12 cellular contexts compared by ENCODE assay signal in genomic region chr22:37897805-37898204, GRCh38. TPM values are rescaled to one million over a fixed set of nuclear protein-coding genes. Genes with fewer than 3 reads are reported as not detected.
DNase-seq lines count a peak whose midpoint lies in the region; ATAC-seq and TF ChIP-seq lines count a peak whose summit lies in the region.
"Had no signal": no experiment of that assay in that cellular context is flagged by ENCODE, and none has a peak within 500 bp of the region (broad histone marks: within the 10 kb centered on the region; RNA-seq: fewer than 3 reads in every experiment).

No MANE protein-coding gene starts in this region.

- H3K9me2 ChIP-seq in PC-9 (ENCODE audit: insufficient read depth): no peaks in the 10 kb centered on the region

- peak overlapping the region; percentile 21 for H3K14ac ChIP-seq in trophoblast cell (ENCODE audit: low read length)

- intact Hi-C loops in CD4-positive, alpha-beta T cell (cut with DNase I, micrococcal nuclease): loop anchor here in 1 of 2 experiments (2.0 kb wide), 1 partner anchor 37 kb away; no protein-coding TSS in a partner anchor
- intact Hi-C loops in PC-9 (cut with micrococcal nuclease; ENCODE audit: unreplicated experiment): no loop called here

- H4K91ac ChIP-seq in trophoblast cell (ENCODE audit: low read depth, low read length): peak overlapping the region; percentile 96

- BruUV-seq in PC-9 (replicated peaks; lab: Mats Ljungman, UMichigan): no TSS peak

- peak overlapping the region; percentile 98 for H2BK12ac ChIP-seq in trophoblast cell (ENCODE audit: low read length)

- H3K4me3 ChIP-seq in PC-9: no peak overlapping the region
- no peak overlapping the region for H3K4me3 ChIP-seq in trophoblast cell (ENCODE audit: low read depth, low read length)

- H2BK5ac ChIP-seq in trophoblast cell (ENCODE audit: low read depth, low read length, poor library complexity): peak overlapping the region; percentile 84

- peaks cover 50% of the 10 kb centered on the region for H3K79me1 ChIP-seq in trophoblast cell (ENCODE audit: low read length)

- H3K4me1 ChIP-seq in PC-9 (replicated peaks; ENCODE audit: insufficient read depth) (peaks cover 75% of the 10 kb centered on the region), trophoblast cell (ENCODE audit: control insufficient read depth in 1 of 2, insufficient read depth in 2 of 2, low read length in 2 of 2) (peaks cover 54% of the 10 kb centered on the region in 2 experiments)

- H3K23ac ChIP-seq in trophoblast cell (ENCODE audit: low read length): no peak overlapping the region

- no CpG with 5 or more reads among the region's 2 CpGs for WGBS in trophoblast cell (ENCODE audit: extremely low coverage, insufficient coverage, insufficient read length)

- no peak for ATAC-seq in CD4-positive, alpha-beta T cell (ENCODE audit: poor library complexity)
- no peak for ATAC-seq in stimulated activated naive B cell treated with anti-CD40 and anti-IgM and Interleukin-4, amounts not matched to agents 10 μg/mL and 1 μg/mL and 100 μg/mL, for 72 hours (replicated peaks)

- H3K79me2 ChIP-seq in PC-9 (ENCODE audit: low read depth) (no peaks in the 10 kb centered on the region), trophoblast cell (ENCODE audit: control insufficient read depth, insufficient read depth, low read length, poor library complexity) (peaks cover 23% of the 10 kb centered on the region)

- H3K27ac ChIP-seq in CD4-positive, alpha-beta T cell (ENCODE audit: low read depth, low read length): no peak overlapping the region
- H3K27ac ChIP-seq in PC-9: peak overlapping the region; percentile 92
- H3K27ac ChIP-seq in epithelial cell of prostate: peak overlapping the region; percentile 99
- H3K27ac ChIP-seq in trophoblast cell (ENCODE audit: low read depth, low read length): peak overlapping the region; percentile 100

- H3K4me2 ChIP-seq in PC-9: peak overlapping the region; percentile 71
- no peak overlapping the region for H3K4me2 ChIP-seq in trophoblast cell (ENCODE audit: low read length)

- H3K4me1 Mint-ChIP-seq in CD4-positive, alpha-beta T cell (ENCODE audit: low read depth): peaks cover 33% of the 10 kb centered on the region
- H3K4me1 Mint-ChIP-seq in stimulated activated naive B cell treated with anti-CD40 and anti-IgM and Interleukin-4, amounts not matched to agents 10 μg/mL and 1 μg/mL and 100 μg/mL, for 72 hours: peaks cover 7 to 23% of the 10 kb centered on the region in 2 donors

- CTCF ChIA-PET in CD4-positive, alpha-beta T cell (lab: Charles Lee): interaction anchor here (0.9 to 2.4 kb wide), 2 partner anchors 8 to 36 kb away, joined by 4 to 12 read pairs; partner anchors contain the start of gene MICALL1
- CTCF ChIA-PET in PC-9 (lab: Charles Lee): interaction anchor here (0.8 to 2.7 kb wide), 2 partner anchors 10 to 147 kb away, joined by 3 to 22 read pairs; no protein-coding TSS in a partner anchor

- no peaks in the 10 kb centered on the region for H3K27me3 Mint-ChIP-seq in CD4-positive, alpha-beta T cell
- H3K27me3 Mint-ChIP-seq in stimulated activated naive B cell treated with anti-CD40 and anti-IgM and Interleukin-4, amounts not matched to agents 10 μg/mL and 1 μg/mL and 100 μg/mL, for 72 hours: no peaks in the 10 kb centered on the region

- H2BK120ac ChIP-seq in trophoblast cell (ENCODE audit: insufficient read depth, low read length, poor library complexity): peak overlapping the region; percentile 79

- no peaks in the 10 kb centered on the region for H3K9me3 Mint-ChIP-seq in CD4-positive, alpha-beta T cell
- H3K9me3 Mint-ChIP-seq in stimulated activated naive B cell treated with anti-CD40 and anti-IgM and Interleukin-4, amounts not matched to agents 10 μg/mL and 1 μg/mL and 100 μg/mL, for 72 hours: no peaks in the 10 kb centered on the region
- H3K9me3 Mint-ChIP-seq: CD14-positive monocyte had no signal

- H3K4ac ChIP-seq in trophoblast cell (ENCODE audit: low read depth, low read length): peak overlapping the region; percentile 96

- H3K9ac ChIP-seq in trophoblast cell (ENCODE audit: low read length): no peak overlapping the region

- no peaks in the 10 kb centered on the region for H3K36me3 Mint-ChIP-seq in CD4-positive, alpha-beta T cell (ENCODE audit: low read depth)
- H3K36me3 Mint-ChIP-seq in stimulated activated naive B cell treated with anti-CD40 and anti-IgM and Interleukin-4, amounts not matched to agents 10 μg/mL and 1 μg/mL and 100 μg/mL, for 72 hours: peaks cover 9% of the 10 kb centered on the region in 2 donors

- H3K27ac Mint-ChIP-seq in CD4-positive, alpha-beta T cell: peak overlapping the region; percentile 82
- no peak overlapping the region for H3K27ac Mint-ChIP-seq in stimulated activated naive B cell treated with anti-CD40 and anti-IgM and Interleukin-4, amounts not matched to agents 10 μg/mL and 1 μg/mL and 100 μg/mL, for 72 hours

- no peak overlapping the region for H2AFZ ChIP-seq in PC-9
- H2AFZ ChIP-seq in trophoblast cell (ENCODE audit: insufficient read depth, low read length, poor library complexity): no peak overlapping the region

- H3K4me3 Mint-ChIP-seq in CD4-positive, alpha-beta T cell: no peak overlapping the region
- H3K4me3 Mint-ChIP-seq in stimulated activated naive B cell treated with anti-CD40 and anti-IgM and Interleukin-4, amounts not matched to agents 10 μg/mL and 1 μg/mL and 100 μg/mL, for 72 hours: no peak overlapping the region
- H3K4me3 Mint-ChIP-seq: CD14-positive monocyte had no signal

- no peak for TF ChIP-seq CTCF in CD4-positive, alpha-beta T cell (IDR thresholded peaks at IDR 0.05)
- TF ChIP-seq CTCF in PC-9 (conservative IDR thresholded peaks at IDR 0.05): no peak

- DNase-seq in CD4-positive, alpha-beta T cell: no peak
- DNase-seq in PC-9: peak in 1 of 2 experiments; percentile 57
- no peak for DNase-seq in epithelial cell of prostate (ENCODE audit: low read depth, low spot score)
- DNase-seq in trophoblast cell: peak; percentile 65 to 81
- no peak for DNase-seq in stimulated activated naive B cell treated with anti-CD40 and anti-IgM and Interleukin-4, amounts not matched to agents 10 μg/mL and 1 μg/mL and 100 μg/mL, for 72 hours
- DNase-seq in EL: no peak
- DNase-seq in anterior cingulate cortex (lab: John Stamatoyannopoulos, UW): no peak
- no peak for DNase-seq in dedifferentiated amniotic fluid mesenchymal stem cell (ENCODE audit: extremely low spot score)
- DNase-seq: aorta, hypothalamus, T1000 had no signal

- POLR2A ChIA-PET in CD4-positive, alpha-beta T cell (lab: Charles Lee): interaction anchor here (0.6 to 2.8 kb wide), 2 partner anchors 8 to 28 kb away, joined by 3 to 37 read pairs; partner anchors contain the start of gene MICALL1
- POLR2A ChIA-PET in PC-9 (lab: Charles Lee; ENCODE audit: unreplicated experiment): interaction anchor here (0.5 to 0.7 kb wide), 3 partner anchors 373 to 1622 kb away, joined by 3 to 5 read pairs (median 4); no protein-coding TSS in a partner anchor

- H3K9me3 ChIP-seq in CD4-positive, alpha-beta T cell (ENCODE audit: control insufficient read depth, low read length): no peaks in the 10 kb centered on the region
- H3K9me3 ChIP-seq in PC-9 (ENCODE audit: insufficient read depth, low read depth): no peaks in the 10 kb centered on the region
- no peaks in the 10 kb centered on the region for H3K9me3 ChIP-seq in trophoblast cell (ENCODE audit: insufficient read depth, low read depth, low read length)

- no peaks in the 10 kb centered on the region for H3K27me3 ChIP-seq in CD4-positive, alpha-beta T cell (ENCODE audit: control insufficient read depth, insufficient read depth, low read length)
- H3K27me3 ChIP-seq in PC-9 (ENCODE audit: insufficient read depth, low read depth) (no peaks in the 10 kb centered on the region), trophoblast cell (ENCODE audit: insufficient read depth, low read length) (no peaks in the 10 kb centered on the region)

- H3K36me3 ChIP-seq in PC-9 (ENCODE audit: low read depth) (no peaks in the 10 kb centered on the region), trophoblast cell (ENCODE audit: control insufficient read depth in 1 of 2, insufficient read depth in 2 of 2, low read length in 2 of 2) (peaks cover 0 to 2% of the 10 kb centered on the region in 2 experiments)

- H4K20me1 ChIP-seq in PC-9 (ENCODE audit: insufficient read depth): no peaks in the 10 kb centered on the region

- H3F3A ChIP-seq in PC-9 (ENCODE audit: insufficient read depth, low read depth): peaks cover 67% of the 10 kb centered on the region

- H4K12ac ChIP-seq in trophoblast cell (ENCODE audit: low read depth, low read length): no peak overlapping the region

- peak overlapping the region; percentile 33 for H4K8ac ChIP-seq in trophoblast cell (ENCODE audit: low read depth, low read length)

- peak overlapping the region; percentile 88 for H3K18ac ChIP-seq in trophoblast cell (ENCODE audit: low read length)

- H2AK5ac ChIP-seq in trophoblast cell (ENCODE audit: low read length): peak overlapping the region; percentile 99

RNA-seq across cellular contexts. Expression of gene MICALL1, which starts 8.3 kb away (rescaled TPM):
- total RNA-seq in CD4-positive, alpha-beta T cell: 10 to 100 TPM; 16.9 to 20.7 TPM
- total RNA-seq in PC-9 (2021): 113 and 126 TPM in 2 replicates
- polyA plus RNA-seq in trophoblast cell (2013): 103 and 108 TPM in 2 replicates

RNA-seq across cellular contexts. Expression of gene EIF3L, which starts 48.6 kb away (rescaled TPM):
- total RNA-seq in CD4-positive, alpha-beta T cell: 100 to 1,000 TPM; 525 to 541 TPM
- total RNA-seq in PC-9 (2021): 566 and 582 TPM in 2 replicates
- 550 and 552 TPM in 2 replicates for polyA plus RNA-seq in trophoblast cell (2013)

RNA-seq across cellular contexts. Expression of gene ANKRD54, which starts 53.7 kb away (rescaled TPM):
- total RNA-seq in CD4-positive, alpha-beta T cell: 10 to 100 TPM; 18.3 to 20.6 TPM
- total RNA-seq in PC-9 (2021): 32.3 and 33.6 TPM in 2 replicates
- polyA plus RNA-seq in trophoblast cell (2013): 12.6 and 12.9 TPM in 2 replicates

RNA-seq across cellular contexts. Expression of gene C22orf23, which starts 55.6 kb away (rescaled TPM):
- total RNA-seq in CD4-positive, alpha-beta T cell: not detected
- total RNA-seq in PC-9 (2021): 1.0 and 1.7 TPM in 2 replicates
- polyA plus RNA-seq in trophoblast cell (2013): 0.12 and 0.18 TPM in 2 replicates
- total RNA-seq: aorta had no signal
- polyA plus RNA-seq: CD14-positive monocyte had no signal

RNA-seq across cellular contexts. Expression of gene POLR2F, which starts 55.7 kb away (rescaled TPM):
- total RNA-seq in CD4-positive, alpha-beta T cell: 10 to 100 TPM; 20.2 to 21.1 TPM
- total RNA-seq in PC-9 (2021): 147 and 180 TPM in 2 replicates
- polyA plus RNA-seq in trophoblast cell (2013): 140 and 147 TPM in 2 replicates

Comparison
In these comparisons a context has a peak if more than half of its experiments do, and no peak if none do; other contexts are left out.
1. DNase-seq: peak in trophoblast cell (2 of 2); none in CD4-positive, alpha-beta T cell (0 of 10), epithelial cell of prostate (single experiment), stimulated activated naive B cell treated with anti-CD40 and anti-IgM and Interleukin-4, amounts not matched to agents 10 μg/mL and 1 μg/mL and 100 μg/mL, for 72 hours (single experiment), EL (single experiment), anterior cingulate cortex (0 of 58) and dedifferentiated amniotic fluid mesenchymal stem cell (single experiment).